14 cellular contexts compared by ENCODE assay signal in genomic region chr9:77014597-77015263, GRCh38. TPM values are rescaled to one million over a fixed set of nuclear protein-coding genes. Genes with fewer than 3 reads are reported as not detected.
DNase-seq lines count a peak whose midpoint lies in the region; FAIRE-seq and TF ChIP-seq lines count a peak whose summit lies in the region.
"Had no signal": no experiment of that assay in that cellular context is flagged by ENCODE, and none has a peak within 500 bp of the region (broad histone marks: within the 10 kb centered on the region; RNA-seq: fewer than 3 reads in every experiment).

No MANE protein-coding gene starts in this region.

- FAIRE-seq in small intestine (lab: Jason Lieb, UNC), result no peak

- H3K27ac Mint-ChIP-seq in CD8-positive, alpha-beta memory T cell, result no peak overlapping the region

- H3K27ac ChIP-seq in small intestine (ENCODE audit: low read depth in 1 of 2, low read length in 1 of 2), result no peak overlapping the region
- no peak overlapping the region for H3K27ac ChIP-seq in CD8-positive, alpha-beta memory T cell (ENCODE audit: low read depth, low read length)
- H3K27ac ChIP-seq: dorsolateral prefrontal cortex had no signal

- POLR2A ChIA-PET in CD8-positive, alpha-beta memory T cell (lab: Charles Lee), result no interaction called here

- DNase-seq in AG09309 (ENCODE audit: low read depth) (no peak), astrocyte of the hippocampus (ENCODE audit: low read depth, low spot score) (peak; percentile 25), left kidney (ENCODE audit: low read depth, low spot score) (peak; percentile 28), small intestine (no peak), NOMO-1 treated with DMSO at 0.1 percent for 48 hours (lab: John Stamatoyannopoulos, UW; ENCODE audit: unreplicated experiment) (no peak), glomerular visceral epithelial cell (ENCODE audit: extremely low spot score) (no peak)
- no peak for DNase-seq in CD8-positive, alpha-beta memory T cell
- DNase-seq: dorsolateral prefrontal cortex; naive thymus-derived CD4-positive, alpha-beta T cell; NCI-H82 had no signal

- WGBS in small intestine, 3 donors, result 6 to 14% (median 10%) methylated on average over 38 of the region's 38 CpGs

- H3K4me3 Mint-ChIP-seq in CD8-positive, alpha-beta memory T cell, result no peak overlapping the region
- H3K4me3 Mint-ChIP-seq: naive thymus-derived CD4-positive, alpha-beta T cell; stimulated activated naive CD8-positive, alpha-beta T cell treated with anti-CD3 and anti-CD28 coated beads, Interleukin-15, Interleukin-2, amounts not matched to agents 100 ng/mL and 50 ng/mL, for 24 hours had no signal

- no peaks in the 10 kb centered on the region for H3K36me3 ChIP-seq in small intestine (ENCODE audit: control insufficient read depth in 2 of 2, insufficient read depth in 2 of 2, low read length in 2 of 2)
- H3K36me3 ChIP-seq in CD8-positive, alpha-beta memory T cell (ENCODE audit: insufficient read depth, low read length), result no peaks in the 10 kb centered on the region

- H3K4me3 ChIP-seq in AG09309 (ENCODE audit: control insufficient read depth, low read depth, low read length) (no peak overlapping the region), small intestine (ENCODE audit: low read depth in 1 of 2, low read length in 2 of 2) (no peak overlapping the region)
- no peak overlapping the region for H3K4me3 ChIP-seq in CD8-positive, alpha-beta memory T cell (ENCODE audit: low read length)
- H3K4me3 ChIP-seq: dorsolateral prefrontal cortex had no signal

- no peaks in the 10 kb centered on the region for H3K36me3 Mint-ChIP-seq in CD8-positive, alpha-beta memory T cell

- peaks cover 6 to 31% (median 10%) of the 10 kb centered on the region in 3 donors for H3K4me1 Mint-ChIP-seq in CD8-positive, alpha-beta memory T cell

- peaks cover 35 to 66% of the 10 kb centered on the region in 2 donors for H3K27me3 ChIP-seq in small intestine (ENCODE audit: control insufficient read depth in 2 of 2, insufficient read depth in 2 of 2, low read length in 2 of 2)
- peaks cover 29% of the 10 kb centered on the region for H3K27me3 ChIP-seq in CD8-positive, alpha-beta memory T cell (ENCODE audit: insufficient read depth, low read length, poor library complexity, severe bottlenecking)

- no peaks in the 10 kb centered on the region for H3K9me3 ChIP-seq in small intestine (ENCODE audit: control insufficient read depth, low read depth)
- H3K9me3 ChIP-seq in CD8-positive, alpha-beta memory T cell (ENCODE audit: low read length), result no peaks in the 10 kb centered on the region

- H3K9me3 Mint-ChIP-seq in CD8-positive, alpha-beta memory T cell, result peaks cover 0 to 2% (median 2%) of the 10 kb centered on the region in 5 donors
- H3K9me3 Mint-ChIP-seq: stimulated activated naive CD8-positive, alpha-beta T cell treated with anti-CD3 and anti-CD28 coated beads, Interleukin-15, Interleukin-2, amounts not matched to agents 100 ng/mL and 50 ng/mL, for 24 hours had no signal

- H3K4me1 ChIP-seq in small intestine (ENCODE audit: control insufficient read depth in 2 of 2, insufficient read depth in 1 of 2, low read depth in 1 of 2, low read length in 1 of 2), result no peaks in the 10 kb centered on the region
- no peaks in the 10 kb centered on the region for H3K4me1 ChIP-seq in CD8-positive, alpha-beta memory T cell (ENCODE audit: insufficient read depth, low read length)

- H3K27me3 Mint-ChIP-seq in CD8-positive, alpha-beta memory T cell, result peaks cover 56 to 81% of the 10 kb centered on the region in 2 donors

- TF ChIP-seq CTCF in AG09309 (IDR thresholded peaks at IDR 0.05; ENCODE audit: control insufficient read depth, insufficient read depth, low read depth, low read length, missing control alignments) (peak; percentile 27), GM12873 (IDR thresholded peaks at IDR 0.05; ENCODE audit: insufficient read depth, low read depth, low read length, missing control alignments) (peak; percentile 17)

- CTCF ChIA-PET in CD8-positive, alpha-beta memory T cell (lab: Charles Lee), result no interaction called here

RNA-seq across cellular contexts. Expression of gene FOXB2, which starts 4.7 kb away (rescaled TPM):
- not detected for polyA plus RNA-seq in small intestine
- total RNA-seq in CD8-positive, alpha-beta memory T cell, result not detected
- not detected for polyA plus RNA-seq in CD8-positive, alpha-beta memory T cell
- total RNA-seq: G401; M059J; naive thymus-derived CD4-positive, alpha-beta T cell had no signal
- polyA plus RNA-seq: naive thymus-derived CD4-positive, alpha-beta T cell had no signal

Comparison
In these comparisons a context has a peak if more than half of its experiments do, and no peak if none do; other contexts are left out.
1. DNase-seq: peak in astrocyte of the hippocampus (single experiment) and left kidney (single experiment); none in AG09309 (single experiment), small intestine (single experiment), NOMO-1 treated with DMSO at 0.1 percent for 48 hours (single experiment), glomerular visceral epithelial cell (single experiment) and CD8-positive, alpha-beta memory T cell (0 of 5).